Comparison of ENCODE assay signal across 8 cellular contexts in the genomic region with DNA sequence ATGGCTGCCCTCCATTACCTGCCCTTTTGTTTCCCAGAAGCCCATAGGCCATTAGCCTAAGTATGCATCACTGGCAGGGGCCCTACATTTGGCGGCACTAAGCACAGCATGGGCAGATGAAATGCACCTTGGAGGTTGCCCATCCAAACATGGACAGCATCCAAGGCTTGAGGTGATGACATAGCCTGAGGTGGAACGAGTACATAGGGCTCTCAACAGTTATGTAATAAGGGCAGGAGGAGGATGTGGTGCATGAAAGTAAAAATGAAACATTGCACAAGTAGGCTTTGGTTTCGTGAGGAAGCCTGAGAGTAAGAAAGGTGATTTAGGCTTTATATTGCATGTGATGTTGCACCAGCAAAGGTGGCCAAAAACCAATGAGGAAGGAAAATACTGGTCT.
A peak's percentile ranks its signal among the peaks of the same experiment; 100 is the strongest.
DNase-seq lines count a peak whose midpoint lies in the region; ATAC-seq and TF ChIP-seq lines count a peak whose summit lies in the region.

No MANE protein-coding gene starts in this region.

- H3K36me3 Mint-ChIP-seq in activated T-cell treated with anti-CD3 and anti-CD28 coated beads, Interleukin-2, amount 50 U/mL, for 72 hours (ENCODE audit: insufficient read depth in 2 of 2): peaks cover 3 to 10% of the 10 kb centered on the region in 2 donors
- H3K36me3 Mint-ChIP-seq in stimulated activated naive B cell treated with anti-CD40 and anti-IgM and Interleukin-4, amounts not matched to agents 10 μg/mL and 1 μg/mL and 100 μg/mL, for 72 hours: peaks cover 4% of the 10 kb centered on the region in 2 donors
- H3K36me3 Mint-ChIP-seq in Calu3 (ENCODE audit: insufficient read depth, unreplicated experiment): no peaks in the 10 kb centered on the region

- no TSS peak for BruUV-seq in Calu3 (replicated peaks; lab: Mats Ljungman, UMichigan)

- no peak overlapping the region for H2AFZ ChIP-seq in hepatocyte

- H3K9me2 ChIP-seq in hepatocyte (replicated peaks; ENCODE audit: insufficient read depth): no peaks in the 10 kb centered on the region

- in situ Hi-C loops in G401 (cut with HindIII; ENCODE audit: low sequenced_read_pairs): no loop called here

- CTCF ChIA-PET in Calu3 (lab: Charles Lee): no interaction called here

- peaks cover 1 to 7% of the 10 kb centered on the region in 2 donors for H3K9me3 Mint-ChIP-seq in activated T-cell treated with anti-CD3 and anti-CD28 coated beads, Interleukin-2, amount 50 U/mL, for 72 hours
- peaks cover 3 to 6% of the 10 kb centered on the region in 2 donors for H3K9me3 Mint-ChIP-seq in stimulated activated naive B cell treated with anti-CD40 and anti-IgM and Interleukin-4, amounts not matched to agents 10 μg/mL and 1 μg/mL and 100 μg/mL, for 72 hours
- H3K9me3 Mint-ChIP-seq in Calu3 (ENCODE audit: low read depth, unreplicated experiment): no peaks in the 10 kb centered on the region

- H3K4me1 Mint-ChIP-seq in activated T-cell treated with anti-CD3 and anti-CD28 coated beads, Interleukin-2, amount 50 U/mL, for 72 hours (ENCODE audit: low read depth): peaks cover 12% of the 10 kb centered on the region
- H3K4me1 Mint-ChIP-seq in stimulated activated naive B cell treated with anti-CD40 and anti-IgM and Interleukin-4, amounts not matched to agents 10 μg/mL and 1 μg/mL and 100 μg/mL, for 72 hours: peaks cover 5 to 8% of the 10 kb centered on the region in 2 donors
- H3K4me1 Mint-ChIP-seq in Calu3 (ENCODE audit: low read depth, unreplicated experiment): no peaks in the 10 kb centered on the region

- TF ChIP-seq CTCF in hepatocyte (IDR thresholded peaks at IDR 0.05; ENCODE audit: poor library complexity) (no peak), Calu3 (IDR thresholded peaks at IDR 0.05; ENCODE audit: unreplicated experiment) (no peak)

- 88% methylated on average over 3 of the region's 3 CpGs for WGBS in hepatocyte (ENCODE audit: low lambda C conversion rate, missing lambda C conversion rate)

- no peaks in the 10 kb centered on the region for H3K79me2 ChIP-seq in hepatocyte

- H3K4me2 ChIP-seq in hepatocyte: no peak overlapping the region

- peaks cover 6% of the 10 kb centered on the region for H3K4me1 ChIP-seq in hepatocyte (ENCODE audit: insufficient read depth)

- no peaks in the 10 kb centered on the region for H3K27me3 Mint-ChIP-seq in activated T-cell treated with anti-CD3 and anti-CD28 coated beads, Interleukin-2, amount 50 U/mL, for 72 hours (ENCODE audit: low read depth)
- no peaks in the 10 kb centered on the region for H3K27me3 Mint-ChIP-seq in stimulated activated naive B cell treated with anti-CD40 and anti-IgM and Interleukin-4, amounts not matched to agents 10 μg/mL and 1 μg/mL and 100 μg/mL, for 72 hours
- no peaks in the 10 kb centered on the region for H3K27me3 Mint-ChIP-seq in Calu3 (ENCODE audit: unreplicated experiment)

- peak; percentile 99 for ATAC-seq in GM19397 (IDR thresholded peaks at IDR 0.05; ENCODE audit: unreplicated experiment)
- peak; percentile 99 for ATAC-seq in HG03280 (IDR thresholded peaks at IDR 0.05; ENCODE audit: unreplicated experiment)
- ATAC-seq in activated T-cell treated with anti-CD3 and anti-CD28 coated beads, Interleukin-2, amount 50 U/mL, for 72 hours (replicated peaks in 1 of 2): peak; percentile 94 to 97
- ATAC-seq in stimulated activated naive B cell treated with anti-CD40 and anti-IgM and Interleukin-4, amounts not matched to agents 10 μg/mL and 1 μg/mL and 100 μg/mL, for 72 hours (replicated peaks): peak; percentile 65 to 70

- no peak overlapping the region for H3K4me3 ChIP-seq in hepatocyte

- intact Hi-C loops in Calu3 (cut with micrococcal nuclease; ENCODE audit: unreplicated experiment): no loop called here

- H3K27me3 ChIP-seq in hepatocyte: no peaks in the 10 kb centered on the region

- peak overlapping the region in 1 of 2 donors; percentile 23 for H3K4me3 Mint-ChIP-seq in activated T-cell treated with anti-CD3 and anti-CD28 coated beads, Interleukin-2, amount 50 U/mL, for 72 hours
- no peak overlapping the region for H3K4me3 Mint-ChIP-seq in stimulated activated naive B cell treated with anti-CD40 and anti-IgM and Interleukin-4, amounts not matched to agents 10 μg/mL and 1 μg/mL and 100 μg/mL, for 72 hours
- H3K4me3 Mint-ChIP-seq in Calu3 (ENCODE audit: low read depth, unreplicated experiment): no peak overlapping the region

- H3K27ac Mint-ChIP-seq in activated T-cell treated with anti-CD3 and anti-CD28 coated beads, Interleukin-2, amount 50 U/mL, for 72 hours: peak overlapping the region; percentile 52
- H3K27ac Mint-ChIP-seq in stimulated activated naive B cell treated with anti-CD40 and anti-IgM and Interleukin-4, amounts not matched to agents 10 μg/mL and 1 μg/mL and 100 μg/mL, for 72 hours: no peak overlapping the region
- no peak overlapping the region for H3K27ac Mint-ChIP-seq in Calu3 (ENCODE audit: unreplicated experiment)

- no peaks in the 10 kb centered on the region for H3K9me3 ChIP-seq in hepatocyte (ENCODE audit: low read depth)

- no peak overlapping the region for H3K27ac ChIP-seq in hepatocyte

- H3K36me3 ChIP-seq in hepatocyte (replicated peaks; ENCODE audit: insufficient read depth, low read depth): no peaks in the 10 kb centered on the region

- H4K20me1 ChIP-seq in hepatocyte (ENCODE audit: insufficient read depth, poor library complexity, severe bottlenecking): no peaks in the 10 kb centered on the region

- peak; percentile 74 for DNase-seq in G401 (ENCODE audit: low spot score)
- DNase-seq in activated T-cell treated with anti-CD3 and anti-CD28 coated beads, Interleukin-2, amount 50 U/mL, for 72 hours: peak; percentile 25 to 41
- DNase-seq in stimulated activated naive B cell treated with anti-CD40 and anti-IgM and Interleukin-4, amounts not matched to agents 10 μg/mL and 1 μg/mL and 100 μg/mL, for 72 hours: no peak
- no peak for DNase-seq in hepatocyte (ENCODE audit: low spot score)
- no peak for DNase-seq in COLO829 (ENCODE audit: low spot score)
- no peak for DNase-seq in Calu3

Comparison
In these comparisons a context has a peak if more than half of its experiments do, and no peak if none do; other contexts are left out.
1. DNase-seq: peak in G401 (single experiment) and activated T-cell treated with anti-CD3 and anti-CD28 coated beads, Interleukin-2, amount 50 U/mL, for 72 hours (2 of 2); none in stimulated activated naive B cell treated with anti-CD40 and anti-IgM and Interleukin-4, amounts not matched to agents 10 μg/mL and 1 μg/mL and 100 μg/mL, for 72 hours (single experiment), hepatocyte (single experiment), COLO829 (single experiment) and Calu3 (single experiment).
2. Peak in every context shown above with its lines, with median percentiles within 50 percentile points of each other: ATAC-seq.